Comparison of ENCODE assay signal across 1 cellular context in genomic region chr6:170532867-170533488, GRCh38.
A peak's percentile ranks its signal among the peaks of the same experiment; 100 is the strongest.
TF ChIP-seq lines count a peak whose summit lies in the region.

No MANE protein-coding gene starts in this region.

TF ChIP-seq in K562, 482 proteins besides CTCF, POLR2A, EP300 and RAD21:
- TF ChIP-seq ZNF217 (CRISPR knock-in tag; IDR thresholded peaks at IDR 0.05) (no peak), ZEB2 (IDR thresholded peaks at IDR 0.05) (no peak), E4F1 (CRISPR knock-in tag; IDR thresholded peaks at IDR 0.05; ENCODE audit: borderline replicate concordance) (no peak), ZNF347 (CRISPR knock-in tag; IDR thresholded peaks at IDR 0.05; ENCODE audit: low read depth) (no peak), ZBED1 (IDR thresholded peaks at IDR 0.05) (no peak), POLR2B (IDR thresholded peaks at IDR 0.05; ENCODE audit: low read depth, partially characterized antibody) (peak; percentile 43), MYNN (IDR thresholded peaks at IDR 0.05) (0 out of 2 replicates have a peak, but pooled peaks have one; percentile 18), MYNN (CRISPR knock-in tag; IDR thresholded peaks at IDR 0.05) (no peak), ESRRB (CRISPR knock-in tag; IDR thresholded peaks at IDR 0.05; ENCODE audit: borderline replicate concordance) (no peak), MCM3 (IDR thresholded peaks at IDR 0.05) (no peak), POLR2AphosphoS2 (IDR thresholded peaks at IDR 0.05; ENCODE audit: low read length) (peak; percentile 86), ZNF551 (CRISPR knock-in tag; IDR thresholded peaks at IDR 0.05) (no peak), ZNF140 (CRISPR knock-in tag; IDR thresholded peaks at IDR 0.05) (no peak), GTF2A2 (tag; IDR thresholded peaks at IDR 0.05) (no peak), ZNF212 (CRISPR knock-in tag; IDR thresholded peaks at IDR 0.05) (no peak), ZNF384 (IDR thresholded peaks at IDR 0.05; ENCODE audit: low read depth, low read length) (no peak), RHOXF2B (CRISPR knock-in tag; conservative IDR thresholded peaks at IDR 0.05) (no peak)
- TF ChIP-seq, protein P1, sequence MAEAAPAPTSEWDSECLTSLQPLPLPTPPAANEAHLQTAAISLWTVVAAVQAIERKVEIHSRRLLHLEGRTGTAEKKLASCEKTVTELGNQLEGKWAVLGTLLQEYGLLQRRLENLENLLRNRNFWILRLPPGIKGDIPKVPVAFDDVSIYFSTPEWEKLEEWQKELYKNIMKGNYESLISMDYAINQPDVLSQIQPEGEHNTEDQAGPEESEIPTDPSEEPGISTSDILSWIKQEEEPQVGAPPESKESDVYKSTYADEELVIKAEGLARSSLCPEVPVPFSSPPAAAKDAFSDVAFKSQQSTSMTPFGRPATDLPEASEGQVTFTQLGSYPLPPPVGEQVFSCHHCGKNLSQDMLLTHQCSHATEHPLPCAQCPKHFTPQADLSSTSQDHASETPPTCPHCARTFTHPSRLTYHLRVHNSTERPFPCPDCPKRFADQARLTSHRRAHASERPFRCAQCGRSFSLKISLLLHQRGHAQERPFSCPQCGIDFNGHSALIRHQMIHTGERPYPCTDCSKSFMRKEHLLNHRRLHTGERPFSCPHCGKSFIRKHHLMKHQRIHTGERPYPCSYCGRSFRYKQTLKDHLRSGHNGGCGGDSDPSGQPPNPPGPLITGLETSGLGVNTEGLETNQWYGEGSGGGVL (CRISPR knock-in tag; IDR thresholded peaks at IDR 0.05), result no peak
